8 cellular contexts compared by ENCODE assay signal in genomic region chr9:36166150-36166927, GRCh38. TPM values are rescaled to one million over a fixed set of nuclear protein-coding genes. Genes with fewer than 3 reads are reported as not detected.
DNase-seq lines count a peak whose midpoint lies in the region; ATAC-seq and TF ChIP-seq lines count a peak whose summit lies in the region.

No MANE protein-coding gene starts in this region.

- DNase-seq in GM10248 (ENCODE audit: extremely low spot score) (peak; percentile 93), NCI-H1930 (lab: John Stamatoyannopoulos, UW) (peak; percentile 56 to 59), UCSD-AML1 (lab: John Stamatoyannopoulos, UW; ENCODE audit: unreplicated experiment) (peak; percentile 83), iPS-NIHi11 (ENCODE audit: low spot score) (peak; percentile 96)

- POLR2A ChIA-PET in GM10248 (lab: Yijun Ruan, JAX) = interaction anchor here (0.5 to 0.7 kb wide), 2 partner anchors 489 to 1673 kb away, joined by 3 read pairs; no protein-coding TSS in a partner anchor

- TF ChIP-seq CTCF in GM10248 (IDR thresholded peaks at IDR 0.05; ENCODE audit: control extremely low read depth, extremely low read depth, low read depth, missing control alignments) (peak; percentile 91), brain (conservative IDR thresholded peaks at IDR 0.05) (peak; percentile 96 to 97)

- H3K4me3 Mint-ChIP-seq in brain = peak overlapping the region; percentile 63 to 79 (median 75)

- CTCF ChIA-PET in GM10248 (lab: Yijun Ruan, JAX) = interaction anchor here (0.6 to 7.9 kb wide), 33 partner anchors 8 to 324 kb away, joined by 3 to 262 read pairs (median 4); partner anchors contain the start of genes CLTA and GLIPR2

- H3K27ac Mint-ChIP-seq in brain = peak overlapping the region in 4 of 5 experiments; percentile 46 to 82 (median 74)

- peak overlapping the region; percentile 26 to 36 (median 32) for H3K4me3 ChIP-seq in skin epidermis

- ATAC-seq in HG02623 (IDR thresholded peaks at IDR 0.05; ENCODE audit: unreplicated experiment) = peak; percentile 75
- no peak for ATAC-seq in GM21367 (IDR thresholded peaks at IDR 0.05; ENCODE audit: unreplicated experiment)

- peaks cover 4% of the 10 kb centered on the region for H3K27me3 Mint-ChIP-seq in brain

- peaks cover 52% of the 10 kb centered on the region for H3K4me1 Mint-ChIP-seq in brain

- H3K27ac ChIP-seq in skin epidermis = peak overlapping the region in 16 of 21 experiments; percentile 12 to 75 (median 58)

- no peaks in the 10 kb centered on the region for H3K9me3 Mint-ChIP-seq in brain

- H3K36me3 Mint-ChIP-seq in brain = peaks cover 2% of the 10 kb centered on the region

RNA-seq across cellular contexts. Expression of gene CCIN, which starts 2.8 kb away (rescaled TPM):
- not detected for polyA plus RNA-seq in brain (ENCODE audit: insufficient read depth, low read depth, low replicate concordance)

RNA-seq across cellular contexts. Expression of gene CLTA, which starts 24.4 kb away (rescaled TPM):
- 447 TPM for polyA plus RNA-seq in brain (ENCODE audit: insufficient read depth, low read depth, low replicate concordance)

RNA-seq across cellular contexts. Expression of gene GLIPR2, which starts 29.8 kb away (rescaled TPM):
- 16.2 TPM for polyA plus RNA-seq in brain (ENCODE audit: insufficient read depth, low read depth, low replicate concordance)
